Comparison of ENCODE assay signal across 13 cellular contexts in the genomic region with DNA sequence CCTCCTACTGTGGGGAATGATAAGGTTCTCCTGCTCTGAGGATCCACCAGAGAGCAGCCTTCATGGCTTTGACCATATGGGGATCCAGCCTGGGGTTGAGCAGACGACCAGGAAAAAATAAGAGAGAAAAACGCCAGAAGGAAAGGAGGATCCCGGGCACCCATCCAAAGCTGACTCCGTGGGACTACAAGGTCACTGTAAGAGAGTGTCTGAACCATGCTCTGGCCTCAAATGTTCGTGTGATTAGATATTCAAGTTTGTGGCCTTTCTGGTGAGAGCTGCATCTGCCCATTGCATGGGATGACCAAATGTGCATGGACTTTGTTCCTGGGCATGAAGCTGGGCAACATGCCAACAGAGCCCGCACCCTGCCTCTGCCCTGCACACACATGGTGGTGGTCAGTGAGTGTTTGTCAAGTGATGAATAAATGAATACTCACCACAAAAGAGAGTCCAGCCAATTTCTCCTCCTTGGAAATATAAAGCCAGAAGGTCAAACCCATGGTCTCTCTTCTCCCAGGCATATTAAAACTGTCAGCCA.
DNase-seq lines count a peak whose midpoint lies in the region; TF ChIP-seq lines count a peak whose summit lies in the region.
"Had no signal": no experiment of that assay in that cellular context is flagged by ENCODE, and none has a peak within 500 bp of the region (broad histone marks: within the 10 kb centered on the region; RNA-seq: fewer than 3 reads in every experiment).

No MANE protein-coding gene starts in this region.

- dilution Hi-C loops in mammary epithelial cell (cut with HindIII; ENCODE audit: low sequenced_read_pairs) = no loop called here

- H2AFZ ChIP-seq in mammary epithelial cell (ENCODE audit: low read depth, low read length) = peak overlapping the region; percentile 34

- POLR2A ChIA-PET in HEK293T (lab: Yijun Ruan, JAX) = no interaction called here

- no peaks in the 10 kb centered on the region for H3K79me2 ChIP-seq in mammary epithelial cell (ENCODE audit: insufficient read depth, low read length)

- in situ Hi-C loops in mammary epithelial cell (cut with MboI; ENCODE audit: low sequenced_read_pairs in 2 of 2) = no loop called here

- no peaks in the 10 kb centered on the region for H3K27me3 ChIP-seq in mammary epithelial cell (ENCODE audit: insufficient read depth, low read length)
- H3K27me3 ChIP-seq: upper lobe of right lung had no signal

- no TSS peak for BruUV-seq in mammary epithelial cell (replicated peaks; lab: Mats Ljungman, UMichigan)

- no peaks in the 10 kb centered on the region for H3K9me3 ChIP-seq in mammary epithelial cell (replicated peaks; ENCODE audit: insufficient read depth, low read length)
- H3K9me3 ChIP-seq: upper lobe of right lung had no signal

- H3K4me2 ChIP-seq in mammary epithelial cell (ENCODE audit: insufficient read depth, low read depth, low read length) = no peak overlapping the region

- H3K27ac ChIP-seq in mammary epithelial cell (ENCODE audit: insufficient read depth, low read depth, low read length) = peak overlapping the region; percentile 66
- H3K27ac ChIP-seq: upper lobe of right lung had no signal

- no peak overlapping the region for H3K4me3 ChIP-seq in mammary epithelial cell (replicated peaks in 1 of 3; ENCODE audit: insufficient read depth in 1 of 3, low read depth in 2 of 3, low read length in 3 of 3)
- H3K4me3 ChIP-seq: upper lobe of right lung had no signal

- no peaks in the 10 kb centered on the region for H3K36me3 Mint-ChIP-seq in nephron (ENCODE audit: low read depth)

- CTCF ChIA-PET in mammary epithelial cell (lab: Charles Lee; ENCODE audit: low non-redundant PET) (no interaction called here), HEK293T (lab: Yijun Ruan, JAX) (no interaction called here)

- peaks cover 22% of the 10 kb centered on the region for H3K4me1 ChIP-seq in mammary epithelial cell (ENCODE audit: insufficient read depth, low read length)

- TF ChIP-seq CTCF in mammary epithelial cell (conservative IDR thresholded peaks at IDR 0.05 in 1 of 2, IDR thresholded peaks at IDR 0.05 in 1 of 2; ENCODE audit: extremely low read depth in 1 of 2, insufficient read depth in 1 of 2, low read depth in 1 of 2, low read length in 2 of 2) = no peak
- no peak for TF ChIP-seq CTCF in nephron (IDR thresholded peaks at IDR 0.05; ENCODE audit: unreplicated experiment in 3 of 3)

- WGBS in mammary epithelial cell (ENCODE audit: low coverage, missing lambda C conversion rate) = 87% methylated on average over 6 of the region's 6 CpGs

- intact Hi-C loops in mammary epithelial cell (cut with micrococcal nuclease) = loop anchor here (1.0 to 2.0 kb wide), 3 partner anchors 153 to 246 kb away; no protein-coding TSS in a partner anchor

- H3K9me3 Mint-ChIP-seq in nephron = no peaks in the 10 kb centered on the region

- H3K27ac Mint-ChIP-seq in nephron = peak overlapping the region; percentile 22 to 73 (median 68)
- H3K27ac Mint-ChIP-seq: progenitor cell of endocrine pancreas had no signal

- no peaks in the 10 kb centered on the region for H3K36me3 ChIP-seq in mammary epithelial cell (ENCODE audit: insufficient read depth, low read length)
- H3K36me3 ChIP-seq: upper lobe of right lung had no signal

- H4K20me1 ChIP-seq in mammary epithelial cell (ENCODE audit: insufficient read depth, low read length) = no peaks in the 10 kb centered on the region

- H3K27me3 Mint-ChIP-seq in nephron (ENCODE audit: low read depth) = peaks cover 26% of the 10 kb centered on the region

- no peak overlapping the region for H3K9ac ChIP-seq in mammary epithelial cell (ENCODE audit: insufficient read depth, low read length)

- DNase-seq in DMS 273 (lab: John Stamatoyannopoulos, UW; ENCODE audit: unreplicated experiment) = peak; percentile 81
- peak; percentile 75 for DNase-seq in LHCN-M2 (ENCODE audit: low read depth)
- no peak for DNase-seq in mammary epithelial cell
- DNase-seq in SW480 (ENCODE audit: low spot score) = no peak
- DNase-seq in NCI-H510A (lab: John Stamatoyannopoulos, UW) = no peak
- DNase-seq in HEK293T (ENCODE audit: extremely low spot score) = no peak
- DNase-seq in NCI-H1105 treated with DMSO at 0.1 percent for 48 hours (lab: John Stamatoyannopoulos, UW) = no peak
- DNase-seq: GDM1, Karpas-422, NCI-H82, upper lobe of right lung had no signal

- no peak overlapping the region for H3K4me3 Mint-ChIP-seq in nephron

- peaks cover 75% of the 10 kb centered on the region for H3K4me1 Mint-ChIP-seq in nephron

TF ChIP-seq in HEK293T, 16 proteins besides CTCF, POLR2A, EP300 and RAD21:
- TF ChIP-seq SUZ12 (IDR thresholded peaks at IDR 0.05) (no peak), SP1 (IDR thresholded peaks at IDR 0.05) (no peak), BHLHE40 (IDR thresholded peaks at IDR 0.05; ENCODE audit: borderline replicate concordance) (no peak), FOXM1 (IDR thresholded peaks at IDR 0.05; ENCODE audit: borderline replicate concordance) (no peak), NFRKB (IDR thresholded peaks at IDR 0.05) (no peak)

Comparison
In these comparisons a context has a peak if more than half of its experiments do, and no peak if none do; other contexts are left out.
1. DNase-seq: peak in DMS 273 (single experiment) and LHCN-M2 (single experiment); none in mammary epithelial cell (single experiment), SW480 (single experiment), NCI-H510A (single experiment), HEK293T (single experiment) and NCI-H1105 treated with DMSO at 0.1 percent for 48 hours (single experiment).